Comparison of ENCODE assay signal across 20 cellular contexts in genomic region chr4:56930638-56931037, GRCh38.
"Had no signal": no experiment of that assay in that cellular context is flagged by ENCODE, and none has a peak within 500 bp of the region (broad histone marks: within the 10 kb centered on the region; RNA-seq: fewer than 3 reads in every experiment).

No MANE protein-coding gene starts in this region.

- H3K4me1 ChIP-seq: colonic mucosa, left ventricle myocardium inferior, lower lobe of right lung, neural progenitor cell, thyroid gland had no signal

- DNase-seq: colonic mucosa; effector CD4-positive, alpha-beta T cell; foreskin melanocyte; head of caudate nucleus; kidney; left cardiac atrium; left ventricle myocardium inferior; lower lobe of right lung; midbrain; stimulated activated CD4-positive, alpha-beta T cell treated with anti-CD3 and anti-CD28 coated beads, Interleukin-2, amount 100 ng/mL, for 24 hours; stimulated activated CD4-positive, alpha-beta T cell treated with anti-CD3 and anti-CD28 coated beads, Interleukin-4, amount 100 ng/mL, for 4 hours; stimulated activated naive CD4-positive, alpha-beta T cell; thyroid gland had no signal

- H3K4me1 Mint-ChIP-seq: neural progenitor cell had no signal

- H3K9me3 Mint-ChIP-seq: memory B cell; natural killer cell treated with Interleukin-12 subunit alpha and Interleukin-12 subunit beta and Interleukin-15 and Interleukin-18, amount 100 ng/mL, for 72 hours; neural progenitor cell; type B pancreatic cell had no signal

- H3K27me3 ChIP-seq: colonic mucosa, hepatocyte, neural progenitor cell, suprapubic skin, thyroid gland had no signal

- H3K27me3 Mint-ChIP-seq: memory B cell; natural killer cell treated with Interleukin-12 subunit alpha and Interleukin-12 subunit beta and Interleukin-15 and Interleukin-18, amount 100 ng/mL, for 72 hours; type B pancreatic cell had no signal

- ATAC-seq: left cardiac atrium; lower lobe of right lung; natural killer cell treated with Interleukin-12 subunit alpha and Interleukin-12 subunit beta and Interleukin-15 and Interleukin-18, amount 100 ng/mL, for 72 hours; sciatic nerve had no signal

- H3K4me3 Mint-ChIP-seq: memory B cell; natural killer cell treated with Interleukin-12 subunit alpha and Interleukin-12 subunit beta and Interleukin-15 and Interleukin-18, amount 100 ng/mL, for 72 hours; neural progenitor cell; type B pancreatic cell had no signal

- H3K4me3 ChIP-seq: colonic mucosa, hepatocyte, left ventricle myocardium inferior, lower lobe of right lung, neural progenitor cell, suprapubic skin, thyroid gland had no signal

- H3K27ac ChIP-seq: colonic mucosa, hepatocyte, left ventricle myocardium inferior, lower lobe of right lung, neural progenitor cell, suprapubic skin, thyroid gland had no signal

- H3K27ac Mint-ChIP-seq: memory B cell, neural progenitor cell, type B pancreatic cell had no signal

- H3K9me3 ChIP-seq: colonic mucosa, left ventricle myocardium inferior, lower lobe of right lung, suprapubic skin, thyroid gland had no signal
